Comparison of ENCODE assay signal across 8 cellular contexts in genomic region chr16:56933828-56934598, GRCh38. TPM values are rescaled to one million over a fixed set of nuclear protein-coding genes. Genes with fewer than 3 reads are reported as not detected.
DNase-seq lines count a peak whose midpoint lies in the region; ATAC-seq and TF ChIP-seq lines count a peak whose summit lies in the region.

No MANE protein-coding gene starts in this region.

- 27 to 31% methylated on average over 8 of the region's 8 CpGs for WGBS in esophagus squamous epithelium, 2 donors

- H3K27ac ChIP-seq in SJSA1 (no peak overlapping the region), esophagus squamous epithelium (peak overlapping the region; percentile 96 to 99 (median 98))

- H3K4me3 ChIP-seq in SJSA1 (peak overlapping the region; percentile 87), esophagus squamous epithelium (peak overlapping the region; percentile 73 to 90 (median 78)), retinal pigment epithelial cell (ENCODE audit: low read length) (peak overlapping the region; percentile 99)

- in situ Hi-C loops in G401 (cut with HindIII; ENCODE audit: low sequenced_read_pairs) = no loop called here

- H3K27me3 ChIP-seq in SJSA1 (replicated peaks) (no peaks in the 10 kb centered on the region), esophagus squamous epithelium (no peaks in the 10 kb centered on the region)

- no peak for TF ChIP-seq POLR2A in esophagus squamous epithelium (IDR thresholded peaks at IDR 0.05)

- ATAC-seq in GM21717 (IDR thresholded peaks at IDR 0.05; ENCODE audit: unreplicated experiment) (no peak), HG03108 (IDR thresholded peaks at IDR 0.05; ENCODE audit: unreplicated experiment) (no peak), GM18498 (IDR thresholded peaks at IDR 0.05; ENCODE audit: unreplicated experiment) (no peak)

- intact Hi-C loops in esophagus squamous epithelium (cut with DNase I) = no loop called here

- H3K9me3 ChIP-seq in SJSA1 (replicated peaks) = no peaks in the 10 kb centered on the region
- no peaks in the 10 kb centered on the region for H3K9me3 ChIP-seq in esophagus squamous epithelium

- DNase-seq in G401 (ENCODE audit: low spot score) = peak; percentile 17
- no peak for DNase-seq in SJSA1 (ENCODE audit: low read depth in 1 of 2, low spot score in 2 of 2)
- DNase-seq in esophagus squamous epithelium (lab: John Stamatoyannopoulos, UW) = no peak
- no peak for DNase-seq in retinal pigment epithelial cell (ENCODE audit: low read depth)
- DNase-seq in HuH-7.5 (ENCODE audit: low spot score) = no peak

- TF ChIP-seq CTCF in esophagus squamous epithelium (IDR thresholded peaks at IDR 0.05) = no peak
- TF ChIP-seq CTCF in retinal pigment epithelial cell (conservative IDR thresholded peaks at IDR 0.05; ENCODE audit: low read depth, low read length) = no peak

- H3K4me1 ChIP-seq in SJSA1 (replicated peaks) (peaks cover 18% of the 10 kb centered on the region), esophagus squamous epithelium (peaks cover 20 to 68% (median 29%) of the 10 kb centered on the region in 3 donors)

- peaks cover 66% of the 10 kb centered on the region for H3K36me3 ChIP-seq in SJSA1
- H3K36me3 ChIP-seq in esophagus squamous epithelium = peaks cover 11 to 44% (median 16%) of the 10 kb centered on the region in 3 donors

RNA-seq across cellular contexts. Expression of gene HERPUD1, which starts 2.1 kb away (rescaled TPM):
- total RNA-seq in G401 (2014; rRNA removed; shearing (Covaris generic)) = 49.0 and 75.8 TPM in 2 replicates
- total RNA-seq in SJSA1 (2014; rRNA removed; shearing (Covaris generic)) = 14.0 and 42.4 TPM in 2 replicates
- 10 to 100 TPM; 40.6 to 81.3 (median 43.9) TPM for total RNA-seq in esophagus squamous epithelium

RNA-seq across cellular contexts. Expression of gene CETP, which starts 27.7 kb away (rescaled TPM):
- not detected in 2 replicates for total RNA-seq in G401 (2014; rRNA removed; shearing (Covaris generic))
- total RNA-seq in SJSA1 (2014; rRNA removed; shearing (Covaris generic)) = 0.08 TPM in 1 of 2 replicates, not detected in the other
- under 1 TPM in 3 of 4 donors, not detected in 1; 0.19 to 0.32 (median 0.31) TPM for total RNA-seq in esophagus squamous epithelium

RNA-seq across cellular contexts. Expression of gene NLRC5, which starts 55.3 kb away (rescaled TPM):
- total RNA-seq in G401 (2014; rRNA removed; shearing (Covaris generic)) = 0.07 TPM in 1 of 2 replicates, not detected in the other
- 28.8 and 29.4 TPM in 2 replicates for total RNA-seq in SJSA1 (2014; rRNA removed; shearing (Covaris generic))
- total RNA-seq in esophagus squamous epithelium = 10 to 100 TPM in 3 of 4 donors, 1 to 10 TPM in 1; 7.7 to 25.2 (median 14.1) TPM
